ENCODE assay signal across 8 cellular contexts in the genomic region with DNA sequence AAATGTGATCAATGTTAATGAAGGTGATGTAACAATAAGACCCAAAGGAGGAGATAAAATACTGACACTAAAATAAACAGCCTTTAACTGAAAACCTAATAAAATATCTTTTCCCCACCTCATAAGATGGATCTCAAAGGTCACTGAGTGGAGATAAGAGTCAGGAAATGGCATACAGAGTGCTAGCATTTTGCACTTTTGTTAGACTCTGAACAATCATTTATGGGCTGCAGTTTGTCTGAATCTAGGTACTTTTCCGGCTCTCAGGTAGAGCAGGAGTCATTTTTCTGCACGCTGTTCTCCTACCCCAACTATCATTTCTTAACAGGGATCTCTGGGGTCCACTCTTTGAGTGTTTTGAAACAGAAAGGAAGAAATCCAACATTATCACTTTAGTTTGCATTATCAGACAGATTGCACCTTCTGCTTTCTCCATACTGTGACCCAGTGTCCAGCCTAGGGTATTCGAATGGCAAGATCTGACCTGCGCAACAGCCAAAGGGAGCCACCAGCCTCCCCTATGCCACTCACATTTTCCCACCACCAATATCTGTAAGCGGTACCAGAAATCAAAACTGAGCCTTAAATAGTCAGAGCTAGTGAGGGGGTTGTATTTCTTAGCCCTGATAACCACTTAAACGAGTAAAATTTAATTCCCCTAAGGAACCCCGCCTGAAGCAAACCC. TPM values are rescaled to one million over a fixed set of nuclear protein-coding genes. Genes with fewer than 3 reads are reported as not detected.
A peak's percentile ranks its signal among the peaks of the same experiment; 100 is the strongest.
DNase-seq lines count a peak whose midpoint lies in the region; ATAC-seq and TF ChIP-seq lines count a peak whose summit lies in the region.

No MANE protein-coding gene starts in this region.

- peak overlapping the region; percentile 32 for H3K27ac Mint-ChIP-seq in chondrocyte (ENCODE audit: unreplicated experiment)

- H3K9me3 ChIP-seq in muscle layer of duodenum (ENCODE audit: control insufficient read depth in 1 of 2, low read length in 2 of 2) = no peaks in the 10 kb centered on the region

- TF ChIP-seq CTCF in AG10803 (conservative IDR thresholded peaks at IDR 0.05; ENCODE audit: low read length) (no peak), chondrocyte (IDR thresholded peaks at IDR 0.05) (no peak)

- peak overlapping the region; percentile 81 for H3K4me3 ChIP-seq in AG10803 (ENCODE audit: low read length)
- H3K4me3 ChIP-seq in Jurkat, Clone E6-1 (ENCODE audit: low read length) = peak overlapping the region; percentile 65
- H3K4me3 ChIP-seq in muscle layer of duodenum (ENCODE audit: low read depth in 1 of 2, low read length in 2 of 2) = peak overlapping the region; percentile 75 to 81

- peaks cover 21% of the 10 kb centered on the region for H3K4me1 Mint-ChIP-seq in chondrocyte (ENCODE audit: low read depth)

- no peaks in the 10 kb centered on the region for H3K27me3 ChIP-seq in muscle layer of duodenum (ENCODE audit: low read depth, low read length)

- H3K4me1 ChIP-seq in muscle layer of duodenum (ENCODE audit: control insufficient read depth in 1 of 2, insufficient read depth in 2 of 2, low read length in 2 of 2) = peaks cover 0 to 6% of the 10 kb centered on the region in 2 donors

- no peaks in the 10 kb centered on the region for H3K36me3 Mint-ChIP-seq in chondrocyte (ENCODE audit: low read depth)

- H3K9me3 Mint-ChIP-seq in chondrocyte (ENCODE audit: low read depth) = no peaks in the 10 kb centered on the region

- peak overlapping the region; percentile 88 for H3K27ac ChIP-seq in muscle layer of duodenum (ENCODE audit: low read length)

- H3K36me3 ChIP-seq in muscle layer of duodenum (ENCODE audit: control insufficient read depth in 1 of 2, insufficient read depth in 2 of 2, low read length in 2 of 2) = peaks cover 0 to 5% of the 10 kb centered on the region in 2 donors

- peak overlapping the region; percentile 92 for H3K4me3 Mint-ChIP-seq in chondrocyte (ENCODE audit: unreplicated experiment)

- DNase-seq in AG10803 (ENCODE audit: low read depth) (no peak), chondrocyte (ENCODE audit: low spot score) (no peak), mesenteric fat pad (ENCODE audit: low spot score) (no peak), OCI-M2 (lab: John Stamatoyannopoulos, UW; ENCODE audit: unreplicated experiment) (no peak), posterior vena cava (ENCODE audit: low spot score) (no peak)
- DNase-seq in Jurkat, Clone E6-1 (ENCODE audit: low read depth, low spot score) = no peak

- no peak for ATAC-seq in HG03097 (IDR thresholded peaks at IDR 0.05; ENCODE audit: low FRiP score, unreplicated experiment)

- H3K27me3 Mint-ChIP-seq in chondrocyte (ENCODE audit: low read depth) = no peaks in the 10 kb centered on the region

- intact Hi-C loops in posterior vena cava (cut with DNase I) = loop anchor here in 1 of 2 donors (5.0 kb wide), 1 partner anchor 165 kb away; no protein-coding TSS in a partner anchor

RNA-seq across cellular contexts. Expression of a gene that starts 0.9 kb away (rescaled TPM):
- polyA plus RNA-seq in Jurkat, Clone E6-1 (2012; ENCODE audit: insufficient read depth, insufficient read length) = 1.8 TPM
- total RNA-seq in chondrocyte (8.3 to 15.2 TPM (median 9.6 TPM) in 3 replicates), mesenteric fat pad (28.2 TPM), posterior vena cava (10 to 100 TPM in 1 of 2 donors, 1 to 10 TPM in 1; 6.4 to 16.8 TPM)

RNA-seq across cellular contexts. Expression of a gene that starts 1.0 kb away (rescaled TPM):
- polyA plus RNA-seq in Jurkat, Clone E6-1 (2012; ENCODE audit: insufficient read depth, insufficient read length) = 11.6 TPM
- total RNA-seq in chondrocyte (1.7 to 3.6 TPM (median 3.2 TPM) in 3 replicates), mesenteric fat pad (4.0 TPM), posterior vena cava (1 to 10 TPM; 3.4 to 4.0 TPM)

RNA-seq across cellular contexts. Expression of a gene that starts 50.0 kb away (rescaled TPM):
- 46.9 TPM for polyA plus RNA-seq in Jurkat, Clone E6-1 (2012; ENCODE audit: insufficient read depth, insufficient read length)
- total RNA-seq in chondrocyte (22.4 to 30.9 TPM (median 30.0 TPM) in 3 replicates), mesenteric fat pad (32.7 TPM), posterior vena cava (10 to 100 TPM; 27.0 to 30.2 TPM)
